ENCODE assay signal across 21 cellular contexts in genomic region chr1:15007842-15008241, GRCh38.
A peak's percentile ranks its signal among the peaks of the same experiment; 100 is the strongest.
DNase-seq lines count a peak whose midpoint lies in the region; ATAC-seq and TF ChIP-seq lines count a peak whose summit lies in the region.
"Had no signal": no experiment of that assay in that cellular context is flagged by ENCODE, and none has a peak within 500 bp of the region (broad histone marks: within the 10 kb centered on the region; RNA-seq: fewer than 3 reads in every experiment).

No MANE protein-coding gene starts in this region.

- in situ Hi-C loops in G401 (cut with HindIII; ENCODE audit: low sequenced_read_pairs), result no loop called here

- H3K27me3 ChIP-seq in esophagus squamous epithelium, result no peaks in the 10 kb centered on the region
- H3K27me3 ChIP-seq: foreskin keratinocyte, left lung had no signal

- no peaks in the 10 kb centered on the region for H3K9me3 ChIP-seq in esophagus squamous epithelium
- H3K9me3 ChIP-seq: left lung, SJCRH30 had no signal

- no peaks in the 10 kb centered on the region for H3K27me3 Mint-ChIP-seq in chondrocyte (ENCODE audit: low read depth)
- no peaks in the 10 kb centered on the region for H3K27me3 Mint-ChIP-seq in HFFc6 (ENCODE audit: insufficient read depth)
- H3K27me3 Mint-ChIP-seq: CD4-positive, alpha-beta T cell; progenitor cell of endocrine pancreas had no signal

- TF ChIP-seq CTCF in chondrocyte (IDR thresholded peaks at IDR 0.05) (no peak), HFFc6 (IDR thresholded peaks at IDR 0.05) (no peak), esophagus squamous epithelium (IDR thresholded peaks at IDR 0.05) (no peak)

- peak; percentile 51 for ATAC-seq in left ventricle myocardium superior
- ATAC-seq: foreskin keratinocyte; stimulated activated memory B cell treated with anti-CD40 and anti-IgM and Interleukin-4, amounts not matched to agents 10 μg/mL and 1 μg/mL and 100 μg/mL, for 72 hours had no signal

- TF ChIP-seq POLR2A in esophagus squamous epithelium (IDR thresholded peaks at IDR 0.05), result no peak

- H3K4me3 ChIP-seq in esophagus squamous epithelium, result no peak overlapping the region
- H3K4me3 ChIP-seq: left lung, SJCRH30 had no signal

- peaks cover 6% of the 10 kb centered on the region for H3K9me3 Mint-ChIP-seq in chondrocyte (ENCODE audit: low read depth)
- no peaks in the 10 kb centered on the region; the same call in 1 of the 2 replicates for H3K9me3 Mint-ChIP-seq in HFFc6
- H3K9me3 Mint-ChIP-seq: CD4-positive, alpha-beta T cell; T-helper 1 cell treated with Interleukin-12 subunit alpha and Interleukin-12 subunit beta and Interleukin-4 antibody, amounts not matched to agents 30 μg/mL and 1 μg/mL, for 36 hours had no signal

- DNase-seq in G401 (ENCODE audit: low spot score), result peak; percentile 64
- no peak for DNase-seq in chondrocyte (ENCODE audit: low spot score)
- peak; percentile 43 for DNase-seq in left ventricle myocardium superior
- peak; percentile 27 for DNase-seq in pons (ENCODE audit: low spot score)
- DNase-seq in HFFc6, result no peak
- DNase-seq in activated CD8-positive, alpha-beta memory T cell treated with anti-CD3 and anti-CD28 coated beads, Interleukin-2, amount 50 U/mL, for 4 hours, result no peak
- no peak for DNase-seq in stimulated activated CD4-positive, alpha-beta T cell treated with anti-CD3 and anti-CD28 coated beads, Interleukin-1b, Interleukin-23, amount 100 ng/mL, for 48 hours
- DNase-seq in esophagus squamous epithelium (lab: John Stamatoyannopoulos, UW), result no peak
- DNase-seq: activated effector memory CD4-positive, alpha-beta T cell treated with Interleukin-2 at 50 U/mL for 16 hours; CD4-positive, alpha-beta T cell; cerebellar nuclear complex; endodermal cell; foreskin keratinocyte; Karpas-422; left lung; naive B cell; NCI-H1092 treated with DMSO at 0.1 percent for 48 hours; SJCRH30 had no signal

- H3K27ac ChIP-seq in esophagus squamous epithelium, result peak overlapping the region in 2 of 4 donors; percentile 48 to 71
- H3K27ac ChIP-seq: foreskin keratinocyte, SJCRH30 had no signal

- H3K27ac Mint-ChIP-seq in chondrocyte (ENCODE audit: unreplicated experiment), result peak overlapping the region; percentile 68
- H3K27ac Mint-ChIP-seq in HFFc6, result no peak overlapping the region
- H3K27ac Mint-ChIP-seq: CD4-positive, alpha-beta T cell; endodermal cell; naive B cell; progenitor cell of endocrine pancreas; stimulated activated memory B cell treated with anti-CD40 and anti-IgM and Interleukin-4, amounts not matched to agents 10 μg/mL and 1 μg/mL and 100 μg/mL, for 72 hours; T-helper 1 cell treated with Interleukin-12 subunit alpha and Interleukin-12 subunit beta and Interleukin-4 antibody, amounts not matched to agents 30 μg/mL and 1 μg/mL, for 36 hours had no signal

- H3K4me1 Mint-ChIP-seq in chondrocyte (ENCODE audit: low read depth), result peaks cover 32% of the 10 kb centered on the region
- 0 out of 2 replicates have a peak, but pooled peaks cover 5% of the 10 kb centered on the region for H3K4me1 Mint-ChIP-seq in HFFc6 (ENCODE audit: low read depth)
- H3K4me1 Mint-ChIP-seq: naive B cell; stimulated activated memory B cell treated with anti-CD40 and anti-IgM and Interleukin-4, amounts not matched to agents 10 μg/mL and 1 μg/mL and 100 μg/mL, for 72 hours had no signal

- peaks cover 0 to 13% (median 3%) of the 10 kb centered on the region in 3 donors for H3K36me3 ChIP-seq in esophagus squamous epithelium
- H3K36me3 ChIP-seq: left lung, SJCRH30 had no signal

- H3K4me3 Mint-ChIP-seq in chondrocyte (ENCODE audit: unreplicated experiment), result no peak overlapping the region
- H3K4me3 Mint-ChIP-seq in HFFc6, result no peak overlapping the region
- H3K4me3 Mint-ChIP-seq: CD4-positive, alpha-beta T cell; endodermal cell; stimulated activated memory B cell treated with anti-CD40 and anti-IgM and Interleukin-4, amounts not matched to agents 10 μg/mL and 1 μg/mL and 100 μg/mL, for 72 hours; T-helper 1 cell treated with Interleukin-12 subunit alpha and Interleukin-12 subunit beta and Interleukin-4 antibody, amounts not matched to agents 30 μg/mL and 1 μg/mL, for 36 hours had no signal

- intact Hi-C loops in left ventricle myocardium superior (cut with micrococcal nuclease), result no loop called here
- intact Hi-C loops in esophagus squamous epithelium (cut with DNase I), result no loop called here

- WGBS in esophagus squamous epithelium, 2 donors, result 71 to 77% methylated on average over 5 to 6 of the region's 12 CpGs

- H3K36me3 Mint-ChIP-seq in chondrocyte (ENCODE audit: low read depth) (no peaks in the 10 kb centered on the region), HFFc6 (ENCODE audit: low read depth) (peaks cover 14% of the 10 kb centered on the region)
- H3K36me3 Mint-ChIP-seq: naive B cell; stimulated activated memory B cell treated with anti-CD40 and anti-IgM and Interleukin-4, amounts not matched to agents 10 μg/mL and 1 μg/mL and 100 μg/mL, for 72 hours had no signal

- peaks cover 0 to 21% (median 7%) of the 10 kb centered on the region in 3 donors for H3K4me1 ChIP-seq in esophagus squamous epithelium
- H3K4me1 ChIP-seq: foreskin keratinocyte, SJCRH30 had no signal

Comparison
In these comparisons a context has a peak if more than half of its experiments do, and no peak if none do; other contexts are left out.
1. DNase-seq: peak in G401 (single experiment), left ventricle myocardium superior (single experiment) and pons (single experiment); none in chondrocyte (single experiment), HFFc6 (single experiment), activated CD8-positive, alpha-beta memory T cell treated with anti-CD3 and anti-CD28 coated beads, Interleukin-2, amount 50 U/mL, for 4 hours (single experiment), stimulated activated CD4-positive, alpha-beta T cell treated with anti-CD3 and anti-CD28 coated beads, Interleukin-1b, Interleukin-23, amount 100 ng/mL, for 48 hours (single experiment) and esophagus squamous epithelium (single experiment).